In genomic region chr6:110662468-110663211, GRCh38 we compare ENCODE assay signal across 25 cellular contexts.
DNase-seq lines count a peak whose midpoint lies in the region; ATAC-seq, FAIRE-seq and TF ChIP-seq lines count a peak whose summit lies in the region.
"Had no signal": no experiment of that assay in that cellular context is flagged by ENCODE, and none has a peak within 500 bp of the region (broad histone marks: within the 10 kb centered on the region; RNA-seq: fewer than 3 reads in every experiment).

No MANE protein-coding gene starts in this region.

- H3K36me3 ChIP-seq in IMR-90 (ENCODE audit: control insufficient read depth, insufficient read depth, low read length) = no peaks in the 10 kb centered on the region
- no peaks in the 10 kb centered on the region for H3K36me3 ChIP-seq in K562 (ENCODE audit: control insufficient read depth, insufficient read depth, low read length)
- H3K36me3 ChIP-seq: adrenal gland had no signal

- TF ChIP-seq EP300 in K562 (IDR thresholded peaks at IDR 0.05; ENCODE audit: low read length) = no peak

- peaks cover 0 to 8% of the 10 kb centered on the region in 2 experiments; a peak in 2 of 4 replicates for H3K79me1 ChIP-seq in IMR-90 (ENCODE audit: low read depth in 1 of 2, low read length in 2 of 2)

- H2AFZ ChIP-seq in IMR-90 (replicated peaks; ENCODE audit: low read length, poor library complexity) = no peak overlapping the region
- H2AFZ ChIP-seq in K562 (ENCODE audit: low read depth, low read length) = no peak overlapping the region

- intact Hi-C loops in IMR-90 (cut with micrococcal nuclease) = no loop called here
- intact Hi-C loops in K562 (cut with micrococcal nuclease) = no loop called here

- H3K27me3 ChIP-seq in IMR-90 (ENCODE audit: control insufficient read depth, insufficient read depth, low read length) (no peaks in the 10 kb centered on the region), K562 (ENCODE audit: control insufficient read depth in 2 of 2, insufficient read depth in 2 of 2, low read length in 2 of 2) (0 out of 5 replicates have a peak, but pooled peaks cover 0 to 4% of the 10 kb centered on the region in 2 experiments)
- H3K27me3 ChIP-seq: adrenal gland, tibial artery had no signal

- no peaks in the 10 kb centered on the region for H3K9me3 ChIP-seq in IMR-90 (ENCODE audit: control insufficient read depth, insufficient read depth, low read length)
- no peaks in the 10 kb centered on the region for H3K9me3 ChIP-seq in K562 (replicated peaks; ENCODE audit: control insufficient read depth, insufficient read depth, low read depth, low read length)
- H3K9me3 ChIP-seq: adrenal gland, tibial artery had no signal

- DNase-seq in IMR-90 = peak; percentile 44
- no peak for DNase-seq in K562 (ENCODE audit: extremely low read depth in 1 of 4, low spot score in 3 of 4)
- DNase-seq in frontal cortex (ENCODE audit: low spot score in 2 of 2) = no peak
- DNase-seq in NCI-H510A treated with DMSO at 0.1 percent for 48 hours (lab: John Stamatoyannopoulos, UW) = no peak
- no peak for DNase-seq in COLO668 (lab: John Stamatoyannopoulos, UW; ENCODE audit: unreplicated experiment)
- DNase-seq in dermis blood vessel endothelial cell = no peak
- DNase-seq: activated CD4-positive, alpha-beta T cell treated with anti-CD3 and anti-CD28 coated beads, Interleukin-2, amount 50 U/mL, for 4 hours; activated gamma-delta T cell treated with Interleukin-2 at 50 U/mL for 16 hours; activated T-cell treated with anti-CD3 and anti-CD28 coated beads for 4 hours; adrenal gland; CD4-positive, alpha-beta memory T cell; DMS53; erythroblast; glutamatergic neuron; H7; midbrain; NCI-H146; NCI-H2171; NCI-H526 treated with DMSO at 0.1 percent for 48 hours; SHP77 treated with DMSO at 0.1 percent for 48 hours; stimulated activated naive CD4-positive, alpha-beta T cell treated with Interleukin-2 at 50 U/mL for 16 hours; tibial artery had no signal

- H3K79me2 ChIP-seq in K562 (ENCODE audit: control insufficient read depth, insufficient read depth, low read length) = no peaks in the 10 kb centered on the region

- H2BK15ac ChIP-seq in IMR-90 (ENCODE audit: low read depth, low read length) = no peak overlapping the region

- no peak overlapping the region for H2BK120ac ChIP-seq in IMR-90 (ENCODE audit: low read depth, low read length)

- in situ Hi-C loops in IMR-90 (cut with MboI; ENCODE audit: low sequenced_read_pairs) (no loop called here), K562 (cut with MboI) (no loop called here)

- H3K9ac ChIP-seq in IMR-90 (ENCODE audit: low read depth, low read length) (no peak overlapping the region), K562 (ENCODE audit: insufficient read depth in 1 of 2, low read depth in 2 of 2, low read length in 2 of 2) (no peak overlapping the region)

- no peak overlapping the region for H3K23ac ChIP-seq in IMR-90 (ENCODE audit: low read depth, low read length)

- no TSS peak for BruUV-seq in IMR-90 (replicated peaks; lab: Mats Ljungman, UMichigan)
- no TSS peak for BruUV-seq in K562 (replicated peaks; lab: Mats Ljungman, UMichigan)

- CTCF ChIA-PET in IMR-90 (lab: Yijun Ruan, JAX) = interaction anchor here (0.5 to 0.7 kb wide), 2 partner anchors 30 to 90 kb away, joined by 3 to 5 read pairs; no protein-coding TSS in a partner anchor
- CTCF ChIA-PET in K562 (lab: Yijun Ruan, JAX; ENCODE audit: low intra/inter-chr PET ratio) = no interaction called here

- ATAC-seq in IMR-90 (ENCODE audit: low read depth) = 0 out of 2 replicates have a peak, but pooled peaks have one; percentile 18
- no peak for ATAC-seq in K562
- ATAC-seq in GM21447 (IDR thresholded peaks at IDR 0.05; ENCODE audit: unreplicated experiment) = no peak
- ATAC-seq: left lobe of liver had no signal

- peak overlapping the region; percentile 93 for H2BK5ac ChIP-seq in IMR-90 (ENCODE audit: low read depth, low read length, poor library complexity, severe bottlenecking)

- no peak overlapping the region for H2AK5ac ChIP-seq in IMR-90 (ENCODE audit: low read depth, low read length)

- peaks cover 10% of the 10 kb centered on the region for H3K4me1 ChIP-seq in IMR-90 (ENCODE audit: control insufficient read depth, insufficient read depth, low read length)
- no peaks in the 10 kb centered on the region; a peak in 1 of 5 replicates for H3K4me1 ChIP-seq in K562 (replicated peaks in 1 of 2; ENCODE audit: control insufficient read depth in 2 of 2, insufficient read depth in 2 of 2, low read length in 2 of 2)

- TF ChIP-seq POLR2A in IMR-90 (IDR thresholded peaks at IDR 0.05; ENCODE audit: low read depth, low read length) = no peak
- TF ChIP-seq POLR2A in K562 (conservative IDR thresholded peaks at IDR 0.05) = no peak

- H3K4me3 ChIP-seq in IMR-90 (ENCODE audit: insufficient read depth, low read depth, low read length) (no peak overlapping the region), K562 (no peak overlapping the region)
- H3K4me3 ChIP-seq: adrenal gland, tibial artery had no signal

- FAIRE-seq in K562 (lab: Jason Lieb, UNC) = no peak
- peak; percentile 24 for FAIRE-seq in frontal cortex (lab: Jason Lieb, UNC)

- dilution Hi-C loops in IMR-90 (cut with HindIII; ENCODE audit: low sequenced_read_pairs, unreplicated experiment) = no loop called here

- H3K27ac ChIP-seq in C4-2B (peak overlapping the region; percentile 100), IMR-90 (ENCODE audit: insufficient read depth, low read length) (no peak overlapping the region), K562 (ENCODE audit: extremely low read depth, low read depth, low read length) (no peak overlapping the region)
- H3K27ac ChIP-seq: adrenal gland, tibial artery had no signal

- H3K4me2 ChIP-seq in IMR-90 (ENCODE audit: low read depth, low read length) (no peak overlapping the region), K562 (ENCODE audit: insufficient read depth, low read length) (no peak overlapping the region)

- H4K8ac ChIP-seq in IMR-90 (ENCODE audit: low read depth in 2 of 2, low read length in 2 of 2) = no peak overlapping the region

- no peak overlapping the region for H4K5ac ChIP-seq in IMR-90 (ENCODE audit: low read depth, low read length)

- no peak overlapping the region for H4K91ac ChIP-seq in IMR-90 (ENCODE audit: insufficient read depth, low read depth, low read length)

- TF ChIP-seq RAD21 in IMR-90 (IDR thresholded peaks at IDR 0.05; ENCODE audit: low read length) = no peak
- TF ChIP-seq RAD21 in K562 (CRISPR knock-in tag; conservative IDR thresholded peaks at IDR 0.05 in 1 of 2, IDR thresholded peaks at IDR 0.05 in 1 of 2) = no peak

- H3K56ac ChIP-seq in IMR-90 (ENCODE audit: extremely low read depth, insufficient read depth, low read length) = no peak overlapping the region

- TF ChIP-seq CTCF in C4-2B (conservative IDR thresholded peaks at IDR 0.05) (no peak), IMR-90 (conservative IDR thresholded peaks at IDR 0.05; ENCODE audit: low read depth, low read length) (no peak), K562 (IDR thresholded peaks at IDR 0.05 in 2 of 3, conservative IDR thresholded peaks at IDR 0.05 in 1 of 3; ENCODE audit: insufficient read depth in 2 of 3, low read depth in 1 of 3, low read length in 3 of 3) (no peak)

- peaks cover 7% of the 10 kb centered on the region; the same call in 1 of the 2 replicates for H3K9me1 ChIP-seq in IMR-90 (ENCODE audit: insufficient read depth, low read length)
- no peaks in the 10 kb centered on the region for H3K9me1 ChIP-seq in K562 (ENCODE audit: control insufficient read depth, insufficient read depth, low read length)

- no peak overlapping the region for H3K14ac ChIP-seq in IMR-90 (replicated peaks; ENCODE audit: low read depth, low read length)

- POLR2A ChIA-PET in IMR-90 (lab: Charles Lee; ENCODE audit: unreplicated experiment) (no interaction called here), K562 (lab: Yijun Ruan, JAX) (no interaction called here)

- WGBS in IMR-90 (ENCODE audit: extremely low coverage in 2 of 2, insufficient read length in 1 of 2), 2 experiments = no CpG with 5 or more reads among the region's 1 CpG
- 0% methylated on average over 1 of the region's 1 CpG for WGBS in K562 (ENCODE audit: insufficient coverage, low coverage, missing lambda C conversion rate)

- no peak overlapping the region for H2BK20ac ChIP-seq in IMR-90 (ENCODE audit: low read depth, low read length)

- H2AK9ac ChIP-seq in IMR-90 (replicated peaks; ENCODE audit: low read depth, low read length, poor library complexity) = no peak overlapping the region

- no peak overlapping the region for H3K18ac ChIP-seq in IMR-90 (ENCODE audit: low read depth, low read length)

- H4K20me1 ChIP-seq in IMR-90 (ENCODE audit: insufficient read depth, low read length) = no peaks in the 10 kb centered on the region
- no peaks in the 10 kb centered on the region for H4K20me1 ChIP-seq in K562 (replicated peaks; ENCODE audit: control insufficient read depth, insufficient read depth, low read length)

- H3K4ac ChIP-seq in IMR-90 (ENCODE audit: low read depth, low read length) = no peak overlapping the region

TF ChIP-seq in IMR-90, 13 proteins besides CTCF, POLR2A, EP300 and RAD21 (continues in another document):
- no peak for TF ChIP-seq MXI1 (IDR thresholded peaks at IDR 0.05; ENCODE audit: borderline replicate concordance, low read depth, low read length)
- TF ChIP-seq RCOR1 (IDR thresholded peaks at IDR 0.05; ENCODE audit: insufficient replicate concordance, low read length) = no peak
- TF ChIP-seq FOS (IDR thresholded peaks at IDR 0.05; ENCODE audit: low read depth, low read length) = no peak
- TF ChIP-seq CEBPB (IDR thresholded peaks at IDR 0.05; ENCODE audit: low read depth, low read length) = no peak

TF ChIP-seq in K562, 482 proteins besides CTCF, POLR2A, EP300 and RAD21:
- TF ChIP-seq ATF3 (IDR thresholded peaks at IDR 0.05) (peak; percentile 33), ATF3 (CRISPR knock-in tag; conservative IDR thresholded peaks at IDR 0.05) (no peak), NEUROD1 (IDR thresholded peaks at IDR 0.05; ENCODE audit: borderline replicate concordance, low read depth, low read length, partially characterized antibody) (no peak)
